ENCODE assay signal across 11 cellular contexts in genomic region chr12:56219840-56220239, GRCh38. TPM values are rescaled to one million over a fixed set of nuclear protein-coding genes. Genes with fewer than 3 reads are reported as not detected.
DNase-seq lines count a peak whose midpoint lies in the region; TF ChIP-seq lines count a peak whose summit lies in the region.
"Had no signal": no experiment of that assay in that cellular context is flagged by ENCODE, and none has a peak within 500 bp of the region (broad histone marks: within the 10 kb centered on the region; RNA-seq: fewer than 3 reads in every experiment).

No MANE protein-coding gene starts in this region.

- H3K9me3 Mint-ChIP-seq in CD4-positive, alpha-beta memory T cell: peaks cover 0 to 1% (median 0%) of the 10 kb centered on the region in 8 donors

- intact Hi-C loops in CD4-positive, alpha-beta memory T cell (cut with micrococcal nuclease): loop anchor here (2.0 to 5.0 kb wide), 3 partner anchors 47 to 1007 kb away; partner anchors contain the start of genes COQ10A, MYL6 and SHMT2
- intact Hi-C loops in esophagus muscularis mucosa (cut with DNase I): no loop called here

- no peak overlapping the region for H3K27ac ChIP-seq in CD4-positive, alpha-beta memory T cell (ENCODE audit: low read depth, low read length)
- peak overlapping the region; percentile 92 for H3K27ac ChIP-seq in HL-60 (replicated peaks)
- peak overlapping the region; percentile 94 to 98 (median 96) for H3K27ac ChIP-seq in esophagus muscularis mucosa (replicated peaks in 1 of 4)
- H3K27ac ChIP-seq in substantia nigra (ENCODE audit: low read depth, low read length, poor library complexity, severe bottlenecking): no peak overlapping the region

- DNase-seq in CD4-positive, alpha-beta memory T cell: no peak
- DNase-seq in HL-60 (ENCODE audit: low read depth in 1 of 2, low spot score in 1 of 2) (no peak), esophagus muscularis mucosa (ENCODE audit: extremely low spot score) (no peak), retinal pigment epithelial cell (ENCODE audit: low read depth) (no peak), mesenteric fat pad (ENCODE audit: low spot score) (no peak), Ammon's horn (ENCODE audit: low spot score) (no peak), substantia nigra (lab: John Stamatoyannopoulos, UW) (no peak)
- DNase-seq: activated naive CD4-positive, alpha-beta T cell treated with Interleukin-2 at 50 U/mL for 16 hours; effector memory CD4-positive, alpha-beta T cell; NCI-H1417 treated with DMSO at 0.1 percent for 48 hours; NK-92 treated with Interleukin-12 subunit alpha and Interleukin-12 subunit beta, amount 100 ng/mL, for 24 hours had no signal

- H3K9me3 ChIP-seq in CD4-positive, alpha-beta memory T cell (ENCODE audit: control insufficient read depth in 1 of 2, low read length in 2 of 2): no peaks in the 10 kb centered on the region
- H3K9me3 ChIP-seq in esophagus muscularis mucosa: no peaks in the 10 kb centered on the region

- H3K4me1 ChIP-seq in CD4-positive, alpha-beta memory T cell (ENCODE audit: insufficient read depth, low read length): peaks cover 32% of the 10 kb centered on the region
- H3K4me1 ChIP-seq in esophagus muscularis mucosa: peaks cover 37 to 75% (median 63%) of the 10 kb centered on the region in 4 donors

- no peak for TF ChIP-seq POLR2A in esophagus muscularis mucosa (IDR thresholded peaks at IDR 0.05; ENCODE audit: low read depth)

- peaks cover 12 to 22% of the 10 kb centered on the region in 2 donors for H3K36me3 Mint-ChIP-seq in CD4-positive, alpha-beta memory T cell

- POLR2A ChIA-PET in CD4-positive, alpha-beta memory T cell (lab: Charles Lee; ENCODE audit: partially characterized antibody): interaction anchor here (3.1 to 4.1 kb wide), 3 partner anchors 29 to 116 kb away, joined by 23 to 98 read pairs (median 94); partner anchors contain the start of genes PA2G4, RPL41, SMARCC2 and ZC3H10

- TF ChIP-seq EP300 in esophagus muscularis mucosa (IDR thresholded peaks at IDR 0.05): no peak

- peaks cover 6% of the 10 kb centered on the region for H3K36me3 ChIP-seq in CD4-positive, alpha-beta memory T cell (ENCODE audit: insufficient read depth, low read length)
- H3K36me3 ChIP-seq in esophagus muscularis mucosa: peaks cover 2 to 27% (median 21%) of the 10 kb centered on the region in 4 donors

- no peak for TF ChIP-seq CTCF in HL-60 (IDR thresholded peaks at IDR 0.05; ENCODE audit: insufficient read depth, low read length)
- no peak for TF ChIP-seq CTCF in esophagus muscularis mucosa (IDR thresholded peaks at IDR 0.05)
- TF ChIP-seq CTCF in retinal pigment epithelial cell (conservative IDR thresholded peaks at IDR 0.05; ENCODE audit: low read depth, low read length): no peak

- peak overlapping the region in 3 of 7 donors; percentile 50 to 75 (median 62) for H3K27ac Mint-ChIP-seq in CD4-positive, alpha-beta memory T cell

- no peaks in the 10 kb centered on the region for H3K27me3 Mint-ChIP-seq in CD4-positive, alpha-beta memory T cell

- CTCF ChIA-PET in CD4-positive, alpha-beta memory T cell (lab: Charles Lee; ENCODE audit: partially characterized antibody): interaction anchor here (3.9 kb wide), 1 partner anchor 29 kb away, joined by 61 read pairs; the partner anchor contains the start of gene SMARCC2

- H3K4me3 ChIP-seq in CD4-positive, alpha-beta memory T cell (ENCODE audit: low read length in 2 of 2): no peak overlapping the region
- peak overlapping the region; percentile 94 for H3K4me3 ChIP-seq in HL-60 (replicated peaks; ENCODE audit: insufficient read depth, low read length)
- peak overlapping the region; percentile 75 to 87 (median 80) for H3K4me3 ChIP-seq in esophagus muscularis mucosa
- H3K4me3 ChIP-seq in retinal pigment epithelial cell (ENCODE audit: low read length): peak overlapping the region; percentile 20

- H3K27me3 ChIP-seq in CD4-positive, alpha-beta memory T cell (ENCODE audit: insufficient read depth, low read length): no peaks in the 10 kb centered on the region
- H3K27me3 ChIP-seq in HL-60 (ENCODE audit: insufficient read depth, poor library complexity, severe bottlenecking) (no peaks in the 10 kb centered on the region), esophagus muscularis mucosa (no peaks in the 10 kb centered on the region)

- 88% methylated on average over 9 of the region's 9 CpGs for WGBS in esophagus muscularis mucosa

- H3K4me3 Mint-ChIP-seq in CD4-positive, alpha-beta memory T cell: peak overlapping the region in 5 of 8 donors; percentile 20 to 58 (median 54)

- H3K4me1 Mint-ChIP-seq in CD4-positive, alpha-beta memory T cell: peaks cover 22 to 58% (median 43%) of the 10 kb centered on the region in 4 donors

RNA-seq across cellular contexts. Expression of gene RNF41, which starts 1.9 kb away (rescaled TPM):
- total RNA-seq in CD4-positive, alpha-beta memory T cell: 10 to 100 TPM; 38.1 to 44.8 TPM
- 10 to 100 TPM; 33.2 to 46.7 TPM for polyA plus RNA-seq in CD4-positive, alpha-beta memory T cell
- 100 to 1,000 TPM in 3 of 4 donors, 10 to 100 TPM in 1; 64.4 to 165 (median 109) TPM for total RNA-seq in esophagus muscularis mucosa
- 93.8 TPM for total RNA-seq in mesenteric fat pad

RNA-seq across cellular contexts. Expression of gene NABP2, which starts 4.3 kb away (rescaled TPM):
- 10 to 100 TPM; 16.9 to 19.1 TPM for total RNA-seq in CD4-positive, alpha-beta memory T cell
- polyA plus RNA-seq in CD4-positive, alpha-beta memory T cell: 1 to 10 TPM; 4.1 to 4.7 TPM
- total RNA-seq in esophagus muscularis mucosa: 10 to 100 TPM; 27.0 to 36.4 (median 30.9) TPM
- total RNA-seq in mesenteric fat pad: 18.2 TPM

RNA-seq across cellular contexts. Expression of gene SLC39A5, which starts 10.0 kb away (rescaled TPM):
- total RNA-seq in CD4-positive, alpha-beta memory T cell: 1 to 10 TPM in 1 of 2 experiments, under 1 TPM in 1; 0.64 to 2.1 TPM
- polyA plus RNA-seq in CD4-positive, alpha-beta memory T cell: not detected
- total RNA-seq in esophagus muscularis mucosa: not detected
- total RNA-seq in mesenteric fat pad: 0.16 TPM

RNA-seq across cellular contexts. Expression of gene SMARCC2, which starts 30.6 kb away (rescaled TPM):
- total RNA-seq in CD4-positive, alpha-beta memory T cell: 100 to 1,000 TPM; 192 to 199 TPM
- polyA plus RNA-seq in CD4-positive, alpha-beta memory T cell: 10 to 100 TPM; 27.0 to 90.9 TPM
- total RNA-seq in esophagus muscularis mucosa: 100 to 1,000 TPM in 2 of 4 donors, 10 to 100 TPM in 2; 62.1 to 111 (median 94.3) TPM
- total RNA-seq in mesenteric fat pad: 113 TPM

RNA-seq across cellular contexts. Expression of gene ANKRD52, which starts 38.3 kb away (rescaled TPM):
- 10 to 100 TPM; 44.1 to 44.5 TPM for total RNA-seq in CD4-positive, alpha-beta memory T cell
- 10 to 100 TPM in 1 of 2 donors, 1 to 10 TPM in 1; 3.4 to 25.1 TPM for polyA plus RNA-seq in CD4-positive, alpha-beta memory T cell
- 10 to 100 TPM; 13.8 to 31.5 (median 19.6) TPM for total RNA-seq in esophagus muscularis mucosa
- total RNA-seq in mesenteric fat pad: 46.8 TPM

Comparison
In these comparisons a context has a peak if more than half of its experiments do, and no peak if none do; other contexts are left out.
1. H3K27ac ChIP-seq: peak in HL-60 (single experiment) and esophagus muscularis mucosa (4 of 4); none in CD4-positive, alpha-beta memory T cell (single experiment) and substantia nigra (single experiment).
2. H3K4me3 ChIP-seq: peak in HL-60 (single experiment), esophagus muscularis mucosa (4 of 4) and retinal pigment epithelial cell (single experiment); none in CD4-positive, alpha-beta memory T cell (0 of 2).